ENCODE assay signal across 13 cellular contexts in genomic region chr2:73168348-73168747, GRCh38. TPM values are rescaled to one million over a fixed set of nuclear protein-coding genes. Genes with fewer than 3 reads are reported as not detected.
"Had no signal": no experiment of that assay in that cellular context is flagged by ENCODE, and none has a peak within 500 bp of the region (broad histone marks: within the 10 kb centered on the region; RNA-seq: fewer than 3 reads in every experiment).

No MANE protein-coding gene starts in this region.

RNA-seq across cellular contexts. Expression of gene NOTO, which starts 34.0 kb away (rescaled TPM):
- total RNA-seq: stomach, subcutaneous adipose tissue, suprapubic skin, temporal lobe, thoracic aorta, thyroid gland, tibial nerve, transverse colon, upper lobe of right lung, ureter, urinary bladder, uterus, vagina had no signal
